Comparison of ENCODE assay signal across 32 cellular contexts in the genomic region with DNA sequence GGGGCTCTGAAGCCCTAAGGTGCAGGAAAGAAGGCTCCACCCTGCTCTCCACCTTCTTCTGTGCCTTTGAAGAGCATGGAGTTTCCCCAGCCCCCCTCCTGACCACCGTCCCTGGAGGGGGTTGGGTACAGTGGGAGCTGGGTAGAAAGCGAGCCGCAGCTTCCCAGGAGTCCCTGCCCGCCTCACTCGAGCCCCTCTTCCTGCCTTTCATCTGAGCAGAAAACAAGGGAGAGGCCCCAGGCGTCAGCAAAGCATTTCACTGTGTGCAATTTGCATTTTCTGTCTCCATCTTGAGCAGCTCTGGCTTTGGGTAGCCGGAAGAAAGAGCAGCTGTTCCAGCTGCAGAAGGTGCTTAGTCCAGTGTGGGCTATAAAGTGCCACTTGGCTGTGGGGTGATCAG.
"Had no signal": no experiment of that assay in that cellular context is flagged by ENCODE, and none has a peak within 500 bp of the region (broad histone marks: within the 10 kb centered on the region; RNA-seq: fewer than 3 reads in every experiment).

No MANE protein-coding gene starts in this region.

- H3K27me3 Mint-ChIP-seq: activated naive CD8-positive, alpha-beta T cell treated with anti-CD3 and anti-CD28 coated beads for 36 hours had no signal

- H3K4me3 Mint-ChIP-seq: activated CD4-positive, alpha-beta memory T cell treated with anti-CD3 and anti-CD28 coated beads for 36 hours; activated naive CD4-positive, alpha-beta T cell treated with anti-CD3 and anti-CD28 coated beads for 36 hours; activated naive CD8-positive, alpha-beta T cell treated with anti-CD3 and anti-CD28 coated beads for 36 hours; activated T-helper 1 cell treated with anti-CD3 and anti-CD28 coated beads, Interleukin-12 subunit alpha, Interleukin-12 subunit beta, Interleukin-2, Interleukin-4 antibody, amounts not matched to agents 30 ng/mL and 10 ng/mL and 1 ng/mL, durations not matched to agents 14 hours and 24 hours and 36 hours; effector memory CD8-positive, alpha-beta T cell; mesothelial cell of epicardium; naive B cell; stimulated activated effector memory CD8-positive, alpha-beta T cell treated with anti-CD3 and anti-CD28 coated beads, Interleukin-12 subunit alpha, Interleukin-12 subunit beta, amount 100 ng/mL, for 72 hours; stimulated activated naive CD8-positive, alpha-beta T cell treated with anti-CD3 and anti-CD28 coated beads, Interleukin-15, amount 100 ng/mL, for 72 hours; T-helper 1 cell treated with Interleukin-12 subunit alpha and Interleukin-12 subunit beta and Interleukin-4 antibody, amounts not matched to agents 30 μg/mL and 1 μg/mL, for 36 hours; type B pancreatic cell had no signal

- H3K4me1 Mint-ChIP-seq: activated naive CD8-positive, alpha-beta T cell treated with anti-CD3 and anti-CD28 coated beads for 36 hours; stimulated activated naive CD8-positive, alpha-beta T cell treated with anti-CD3 and anti-CD28 coated beads, Interleukin-15, amount 100 ng/mL, for 72 hours had no signal

- H3K36me3 Mint-ChIP-seq: activated CD4-positive, alpha-beta memory T cell treated with anti-CD3 and anti-CD28 coated beads for 36 hours; activated naive CD8-positive, alpha-beta T cell treated with anti-CD3 and anti-CD28 coated beads for 36 hours; mesothelial cell of epicardium; naive B cell; stimulated activated effector memory CD8-positive, alpha-beta T cell treated with anti-CD3 and anti-CD28 coated beads, Interleukin-12 subunit alpha, Interleukin-12 subunit beta, amount 100 ng/mL, for 72 hours; type B pancreatic cell had no signal

- H3K27ac ChIP-seq: adrenal gland, body of pancreas, cardiac muscle cell, colonic mucosa, right lobe of liver, VCaP had no signal

- H3K27ac Mint-ChIP-seq: activated CD4-positive, alpha-beta memory T cell treated with anti-CD3 and anti-CD28 coated beads for 36 hours; activated naive CD4-positive, alpha-beta T cell treated with anti-CD3 and anti-CD28 coated beads for 36 hours; activated naive CD8-positive, alpha-beta T cell treated with anti-CD3 and anti-CD28 coated beads for 36 hours; activated T-helper 1 cell treated with anti-CD3 and anti-CD28 coated beads, Interleukin-12 subunit alpha, Interleukin-12 subunit beta, Interleukin-2, Interleukin-4 antibody, amounts not matched to agents 30 ng/mL and 10 ng/mL and 1 ng/mL, durations not matched to agents 14 hours and 24 hours and 36 hours; effector memory CD8-positive, alpha-beta T cell; mesothelial cell of epicardium; naive B cell; stimulated activated effector memory CD8-positive, alpha-beta T cell treated with anti-CD3 and anti-CD28 coated beads, Interleukin-12 subunit alpha, Interleukin-12 subunit beta, amount 100 ng/mL, for 72 hours; T-helper 1 cell treated with Interleukin-12 subunit alpha and Interleukin-12 subunit beta and Interleukin-4 antibody, amounts not matched to agents 30 μg/mL and 1 μg/mL, for 36 hours; type B pancreatic cell had no signal

- ATAC-seq: body of pancreas; effector memory CD8-positive, alpha-beta T cell; left colon; right lobe of liver; stimulated activated effector memory CD8-positive, alpha-beta T cell treated with anti-CD3 and anti-CD28 coated beads, Interleukin-12 subunit alpha, Interleukin-12 subunit beta, amount 100 ng/mL, for 72 hours; stimulated activated naive CD8-positive, alpha-beta T cell treated with anti-CD3 and anti-CD28 coated beads, Interleukin-15, amount 100 ng/mL, for 72 hours had no signal

- H3K36me3 ChIP-seq: adrenal gland, cardiac muscle cell, colonic mucosa, right lobe of liver had no signal

- H3K4me3 ChIP-seq: adrenal gland, body of pancreas, cardiac muscle cell, colonic mucosa, dorsolateral prefrontal cortex, right lobe of liver had no signal

- H3K27me3 ChIP-seq: adrenal gland, body of pancreas, colonic mucosa, dorsolateral prefrontal cortex, right lobe of liver had no signal

- H3K9me3 Mint-ChIP-seq: activated CD4-positive, alpha-beta memory T cell treated with anti-CD3 and anti-CD28 coated beads for 36 hours; activated naive CD4-positive, alpha-beta T cell treated with anti-CD3 and anti-CD28 coated beads for 36 hours; activated naive CD8-positive, alpha-beta T cell treated with anti-CD3 and anti-CD28 coated beads for 36 hours; activated T-helper 1 cell treated with anti-CD3 and anti-CD28 coated beads, Interleukin-12 subunit alpha, Interleukin-12 subunit beta, Interleukin-2, Interleukin-4 antibody, amounts not matched to agents 30 ng/mL and 10 ng/mL and 1 ng/mL, durations not matched to agents 14 hours and 24 hours and 36 hours; effector memory CD8-positive, alpha-beta T cell; mesothelial cell of epicardium; naive B cell; stimulated activated effector memory CD8-positive, alpha-beta T cell treated with anti-CD3 and anti-CD28 coated beads, Interleukin-12 subunit alpha, Interleukin-12 subunit beta, amount 100 ng/mL, for 72 hours; stimulated activated naive CD8-positive, alpha-beta T cell treated with anti-CD3 and anti-CD28 coated beads, Interleukin-15, amount 100 ng/mL, for 72 hours; T-helper 1 cell treated with Interleukin-12 subunit alpha and Interleukin-12 subunit beta and Interleukin-4 antibody, amounts not matched to agents 30 μg/mL and 1 μg/mL, for 36 hours; type B pancreatic cell had no signal

- H3K4me1 ChIP-seq: adrenal gland, body of pancreas, colonic mucosa, right lobe of liver had no signal

- DNase-seq: activated CD4-positive, alpha-beta memory T cell treated with anti-CD3 and anti-CD28 coated beads for 36 hours; activated CD4-positive, alpha-beta T cell treated with anti-CD3 and anti-CD28 coated beads for 4 hours; activated CD8-positive, alpha-beta memory T cell treated with anti-CD3 and anti-CD28 coated beads, Interleukin-2, amount 50 U/mL, for 4 hours; activated effector memory CD4-positive, alpha-beta T cell treated with anti-CD3 and anti-CD28 coated beads, Interleukin-2, amount 50 U/mL, for 16 hours; activated naive CD4-positive, alpha-beta T cell treated with anti-CD3 and anti-CD28 coated beads for 36 hours; activated naive CD8-positive, alpha-beta T cell treated with anti-CD3 and anti-CD28 coated beads for 36 hours; activated T-cell treated with anti-CD3 and anti-CD28 coated beads, Interleukin-2, amount 50 U/mL, for 1 hour; adrenal gland; aorta; body of pancreas; cerebellar nuclear complex; colonic mucosa; effector memory CD8-positive, alpha-beta T cell; foreskin fibroblast; hippocampal formation; kidney; left colon; naive B cell; stimulated activated CD4-positive, alpha-beta T cell treated with anti-CD3 and anti-CD28 coated beads, Interleukin-4, amount 100 ng/mL, for 24 hours; stimulated activated naive CD8-positive, alpha-beta T cell treated with anti-CD3 and anti-CD28 coated beads, Interleukin-15, amount 100 ng/mL, for 72 hours; substantia nigra; T-helper 9 cell had no signal

- FAIRE-seq: kidney, TTC549 had no signal

- H3K9me3 ChIP-seq: adrenal gland, body of pancreas, colonic mucosa, right lobe of liver had no signal
